In genomic region chr4:156705291-156705690, GRCh38 we compare ENCODE assay signal across 22 cellular contexts.
DNase-seq lines count a peak whose midpoint lies in the region; ATAC-seq and TF ChIP-seq lines count a peak whose summit lies in the region.
"Had no signal": no experiment of that assay in that cellular context is flagged by ENCODE, and none has a peak within 500 bp of the region (broad histone marks: within the 10 kb centered on the region; RNA-seq: fewer than 3 reads in every experiment).

No MANE protein-coding gene starts in this region.

- DNase-seq in ELR (ENCODE audit: low read depth) (peak; percentile 36), LHCN-M2 (ENCODE audit: low read depth) (peak; percentile 39), astrocyte of the spinal cord (ENCODE audit: low read depth, low spot score) (peak; percentile 58), renal cortical epithelial cell (ENCODE audit: low read depth) (peak; percentile 12), cortex of kidney (lab: John Stamatoyannopoulos, UW) (no peak)
- DNase-seq: activated CD8-positive, alpha-beta T cell treated with anti-CD3 and anti-CD28 coated beads for 36 hours; COR-L47; DND-41; effector CD4-positive, alpha-beta T cell; left lung; midbrain; NCI-H187; NCI-H2227 treated with DMSO at 0.1 percent for 48 hours; stimulated activated CD4-positive, alpha-beta T cell treated with anti-CD3 and anti-CD28 coated beads, Interleukin-2, amount 100 ng/mL, for 48 hours; stimulated activated naive CD4-positive, alpha-beta T cell treated with Interleukin-2 at 50 U/mL for 16 hours; T-helper 9 cell had no signal

- H3K4me3 ChIP-seq in astrocyte of the spinal cord (ENCODE audit: low read depth, low read length) = no peak overlapping the region
- H3K4me3 ChIP-seq: esophagus muscularis mucosa, left lung, SK-N-MC, skin epidermis, tibial nerve had no signal

- no peak for TF ChIP-seq CTCF in astrocyte of the spinal cord (IDR thresholded peaks at IDR 0.05; ENCODE audit: low read depth, low read length)

- ATAC-seq in HG02884 (IDR thresholded peaks at IDR 0.05; ENCODE audit: unreplicated experiment) = no peak
- no peak for ATAC-seq in GM21367 (IDR thresholded peaks at IDR 0.05; ENCODE audit: unreplicated experiment)
- ATAC-seq: activated CD8-positive, alpha-beta T cell treated with anti-CD3 and anti-CD28 coated beads for 36 hours; left lung had no signal

- in situ Hi-C loops in astrocyte of the spinal cord (cut with HindIII; ENCODE audit: low sequenced_read_pairs) = no loop called here
